Comparison of ENCODE assay signal across 9 cellular contexts in the genomic region with DNA sequence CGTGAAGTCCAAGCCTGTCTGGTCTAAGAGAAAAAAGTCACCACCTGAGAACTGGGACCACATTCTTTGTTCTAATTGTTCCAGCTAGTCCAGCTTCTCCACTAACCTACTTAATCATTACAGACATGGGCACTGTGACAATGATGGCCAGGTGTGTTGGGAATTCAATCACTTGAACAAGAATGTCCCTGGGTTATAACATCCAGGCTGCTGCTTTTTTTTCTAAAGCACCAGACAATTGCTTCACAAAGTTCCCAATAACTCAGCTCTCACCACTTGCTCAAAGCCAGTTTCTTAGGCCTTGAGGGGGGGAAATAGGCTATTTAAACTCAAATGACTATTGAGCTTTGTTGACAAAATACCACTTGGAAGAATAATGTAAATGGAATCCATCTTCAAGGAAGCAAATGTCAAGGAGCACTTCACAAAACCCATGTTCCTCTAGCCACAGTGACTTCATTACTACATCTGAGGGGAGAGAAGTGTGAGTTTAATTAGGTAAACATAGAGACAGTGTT.
DNase-seq lines count a peak whose midpoint lies in the region; ATAC-seq, FAIRE-seq and TF ChIP-seq lines count a peak whose summit lies in the region.
"Had no signal": no experiment of that assay in that cellular context is flagged by ENCODE, and none has a peak within 500 bp of the region (broad histone marks: within the 10 kb centered on the region; RNA-seq: fewer than 3 reads in every experiment).

No MANE protein-coding gene starts in this region.

- peak; percentile 17 for DNase-seq in COLO668 (lab: John Stamatoyannopoulos, UW; ENCODE audit: unreplicated experiment)
- peak; percentile 78 for DNase-seq in astrocyte (ENCODE audit: low read depth)
- DNase-seq in mesendoderm: peak; percentile 59
- no peak for DNase-seq in nucleus accumbens (lab: John Stamatoyannopoulos, UW)
- DNase-seq in NK-92 treated with Interleukin-12 subunit alpha and Interleukin-12 subunit beta, amount 100 ng/mL, for 24 hours (lab: John Stamatoyannopoulos, UW): no peak

- H3K18ac ChIP-seq in mesendoderm (ENCODE audit: low read length): peak overlapping the region; percentile 29

- H3K9me3 ChIP-seq in HUES48 (ENCODE audit: control insufficient read depth, insufficient read depth, low read length): peaks cover 2% of the 10 kb centered on the region
- H3K9me3 ChIP-seq in astrocyte (ENCODE audit: insufficient read depth, low read depth, low read length): no peaks in the 10 kb centered on the region

- H2BK15ac ChIP-seq in mesendoderm (replicated peaks; ENCODE audit: low read depth): no peak overlapping the region

- H3K27ac ChIP-seq in HUES48 (ENCODE audit: low read depth, low read length) (peak overlapping the region; percentile 93), astrocyte (ENCODE audit: low read depth, low read length) (peak overlapping the region; percentile 94), mesendoderm (ENCODE audit: low read depth, low read length) (peak overlapping the region; percentile 54)

- no peak for FAIRE-seq in astrocyte (lab: Jason Lieb, UNC)

- H3K27ac Mint-ChIP-seq in astrocyte (ENCODE audit: unreplicated experiment): peak overlapping the region; percentile 97
- H3K27ac Mint-ChIP-seq: mesothelial cell of epicardium had no signal

- TF ChIP-seq CTCF in astrocyte (IDR thresholded peaks at IDR 0.05; ENCODE audit: insufficient read depth, low read depth, low read length): no peak

- H3K4me3 Mint-ChIP-seq in astrocyte (ENCODE audit: unreplicated experiment): no peak overlapping the region
- H3K4me3 Mint-ChIP-seq: mesothelial cell of epicardium had no signal

- no peak overlapping the region for H2AFZ ChIP-seq in astrocyte (ENCODE audit: low read depth, low read length)

- H2BK5ac ChIP-seq in mesendoderm (ENCODE audit: low read length): no peak overlapping the region

- H3K4me1 Mint-ChIP-seq in astrocyte (ENCODE audit: low read depth, unreplicated experiment): peaks cover 69% of the 10 kb centered on the region

- H3K4me2 ChIP-seq in astrocyte (ENCODE audit: low read length) (peak overlapping the region; percentile 64), mesendoderm (ENCODE audit: low read length) (no peak overlapping the region)

- H3K56ac ChIP-seq in mesendoderm (ENCODE audit: low read length): no peak overlapping the region

- H3K4me3 ChIP-seq in HUES48 (ENCODE audit: low read depth, low read length): no peak overlapping the region
- no peak overlapping the region for H3K4me3 ChIP-seq in astrocyte (ENCODE audit: insufficient read depth, low read depth, low read length)
- no peak overlapping the region for H3K4me3 ChIP-seq in mesendoderm (ENCODE audit: low read length)

- H3K27me3 ChIP-seq in HUES48 (ENCODE audit: control insufficient read depth, insufficient read depth, low read length) (no peaks in the 10 kb centered on the region), astrocyte (ENCODE audit: insufficient read depth, low read length) (no peaks in the 10 kb centered on the region), mesendoderm (ENCODE audit: insufficient read depth, low read length, poor library complexity) (no peaks in the 10 kb centered on the region)

- H3K9ac ChIP-seq in HUES48 (ENCODE audit: low read depth, low read length) (no peak overlapping the region), astrocyte (ENCODE audit: low read length) (peak overlapping the region; percentile 74), mesendoderm (ENCODE audit: low read length) (no peak overlapping the region)

- no peak overlapping the region for H3K4ac ChIP-seq in mesendoderm (ENCODE audit: low read depth, low read length)

- no peak overlapping the region for H4K8ac ChIP-seq in mesendoderm (ENCODE audit: low read depth, low read length)

- peaks cover 5% of the 10 kb centered on the region for H3K9me3 Mint-ChIP-seq in astrocyte (ENCODE audit: unreplicated experiment)
- H3K9me3 Mint-ChIP-seq: mesothelial cell of epicardium had no signal

- H3K4me1 ChIP-seq in HUES48 (ENCODE audit: control insufficient read depth, insufficient read depth, low read length): peaks cover 43% of the 10 kb centered on the region
- peaks cover 29% of the 10 kb centered on the region for H3K4me1 ChIP-seq in astrocyte (ENCODE audit: insufficient read depth, low read length)
- H3K4me1 ChIP-seq in mesendoderm (ENCODE audit: control insufficient read depth, low read depth, low read length): peaks cover 4% of the 10 kb centered on the region

- no peak overlapping the region for H2AK5ac ChIP-seq in mesendoderm (ENCODE audit: low read length)

- WGBS in mesendoderm (ENCODE audit: extremely low coverage, insufficient coverage, low lambda C conversion rate): no CpG with 5 or more reads among the region's 1 CpG

- H3K36me3 ChIP-seq in HUES48 (ENCODE audit: control insufficient read depth, insufficient read depth, low read length) (no peaks in the 10 kb centered on the region), astrocyte (ENCODE audit: insufficient read depth, low read length) (no peaks in the 10 kb centered on the region), mesendoderm (ENCODE audit: control insufficient read depth, insufficient read depth, low read length) (no peaks in the 10 kb centered on the region)

- ATAC-seq in GM18502 (IDR thresholded peaks at IDR 0.05; ENCODE audit: poor library complexity, unreplicated experiment) (no peak), GM18907 (IDR thresholded peaks at IDR 0.05; ENCODE audit: unreplicated experiment) (no peak)

- H3K27me3 Mint-ChIP-seq in astrocyte (ENCODE audit: low read depth, unreplicated experiment): no peaks in the 10 kb centered on the region

- no peak overlapping the region for H3K23ac ChIP-seq in mesendoderm (ENCODE audit: low read length)

- H4K5ac ChIP-seq in mesendoderm (ENCODE audit: low read length): no peak overlapping the region

- H3K79me1 ChIP-seq in mesendoderm (ENCODE audit: low read length): no peaks in the 10 kb centered on the region

- no peak overlapping the region for H2BK120ac ChIP-seq in mesendoderm (ENCODE audit: low read depth, low read length)

- H3K79me2 ChIP-seq in astrocyte (ENCODE audit: insufficient read depth, low read length): peaks cover 6% of the 10 kb centered on the region
- H3K79me2 ChIP-seq in mesendoderm (ENCODE audit: control insufficient read depth, insufficient read depth, low read length): no peaks in the 10 kb centered on the region

- H4K20me1 ChIP-seq in astrocyte (ENCODE audit: insufficient read depth, low read length): no peaks in the 10 kb centered on the region

- peaks cover 5% of the 10 kb centered on the region for H3K36me3 Mint-ChIP-seq in astrocyte (ENCODE audit: low read depth, unreplicated experiment)
- H3K36me3 Mint-ChIP-seq: mesothelial cell of epicardium had no signal

Comparison
In these comparisons a context has a peak if more than half of its experiments do, and no peak if none do; other contexts are left out.
1. DNase-seq: peak in COLO668 (single experiment), astrocyte (single experiment) and mesendoderm (single experiment); none in nucleus accumbens (0 of 56) and NK-92 treated with Interleukin-12 subunit alpha and Interleukin-12 subunit beta, amount 100 ng/mL, for 24 hours (single experiment).
2. Peak in every context shown above with its lines, with median percentiles within 50 percentile points of each other: H3K27ac ChIP-seq.